Comparison of ENCODE assay signal across 30 cellular contexts in the genomic region with DNA sequence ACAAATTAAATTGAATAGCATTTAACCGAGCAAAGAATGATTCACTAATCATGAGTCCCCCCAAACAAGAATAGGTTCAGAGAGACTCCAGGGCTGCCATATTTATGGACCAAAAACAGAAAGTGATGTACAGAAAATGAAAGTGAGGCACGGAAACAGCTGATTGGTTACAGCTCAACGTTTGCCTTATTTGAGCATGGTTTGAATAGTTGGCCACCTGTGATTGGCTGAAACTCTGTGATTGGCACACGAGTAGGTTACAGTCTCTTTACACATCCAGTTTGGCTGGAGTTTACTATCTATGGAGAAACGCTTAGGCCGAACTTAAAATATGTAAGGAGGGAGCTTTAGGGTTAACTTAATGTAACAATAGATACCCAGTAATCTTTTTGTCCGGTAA. TPM values are rescaled to one million over a fixed set of nuclear protein-coding genes. Genes with fewer than 3 reads are reported as not detected.
"Had no signal": no experiment of that assay in that cellular context is flagged by ENCODE, and none has a peak within 500 bp of the region (broad histone marks: within the 10 kb centered on the region; RNA-seq: fewer than 3 reads in every experiment).

No MANE protein-coding gene starts in this region.

- H3K27me3 ChIP-seq: ascending aorta, body of pancreas had no signal

- H3K36me3 ChIP-seq: ascending aorta, SJSA1 had no signal

- H3K9me3 Mint-ChIP-seq: activated CD4-positive, alpha-beta memory T cell treated with anti-CD3 and anti-CD28 coated beads for 36 hours; activated naive CD4-positive, alpha-beta T cell treated with anti-CD3 and anti-CD28 coated beads, Interleukin-2, amount 50 U/mL, for 72 hours; activated naive CD8-positive, alpha-beta T cell treated with anti-CD3 and anti-CD28 coated beads, Interleukin-2, amount 50 U/mL, for 24 hours; activated T-cell treated with anti-CD3 and anti-CD28 coated beads, Interleukin-2, amount 50 U/mL, for 4 hours had no signal

- ATAC-seq: activated naive CD4-positive, alpha-beta T cell treated with anti-CD3 and anti-CD28 coated beads, Interleukin-2, amount 50 U/mL, for 72 hours; activated naive CD8-positive, alpha-beta T cell treated with anti-CD3 and anti-CD28 coated beads, Interleukin-2, amount 50 U/mL, for 24 hours; activated T-cell treated with anti-CD3 and anti-CD28 coated beads, Interleukin-2, amount 50 U/mL, for 4 hours; body of pancreas; Panc1 had no signal

- H3K4me1 ChIP-seq: ascending aorta, body of pancreas, SJSA1 had no signal

- H3K4me1 Mint-ChIP-seq: activated CD4-positive, alpha-beta T cell treated with anti-CD3 and anti-CD28 coated beads, Interleukin-2, amount 10 ng/mL, durations not matched to agents 7 days and 5 days; activated naive CD8-positive, alpha-beta T cell treated with anti-CD3 and anti-CD28 coated beads, Interleukin-2, amount 50 U/mL, for 24 hours had no signal

- FAIRE-seq: bronchial epithelial cell had no signal

- H3K4me3 Mint-ChIP-seq: activated CD4-positive, alpha-beta memory T cell treated with anti-CD3 and anti-CD28 coated beads for 36 hours; activated CD4-positive, alpha-beta T cell treated with anti-CD3 and anti-CD28 coated beads, Interleukin-2, amount 10 ng/mL, durations not matched to agents 7 days and 5 days; activated naive CD8-positive, alpha-beta T cell treated with anti-CD3 and anti-CD28 coated beads, Interleukin-2, amount 50 U/mL, for 24 hours; activated T-cell treated with anti-CD3 and anti-CD28 coated beads, Interleukin-2, amount 50 U/mL, for 4 hours had no signal

- H3K9me3 ChIP-seq: ascending aorta, body of pancreas, SJSA1 had no signal

- H3K4me3 ChIP-seq: ascending aorta, body of pancreas, SJSA1 had no signal

- H3K27ac ChIP-seq: ascending aorta, body of pancreas, SJSA1, VCaP had no signal

- H3K27ac Mint-ChIP-seq: activated CD4-positive, alpha-beta memory T cell treated with anti-CD3 and anti-CD28 coated beads for 36 hours; activated CD4-positive, alpha-beta T cell treated with anti-CD3 and anti-CD28 coated beads, Interleukin-2, amount 10 ng/mL, durations not matched to agents 7 days and 5 days; activated naive CD4-positive, alpha-beta T cell treated with anti-CD3 and anti-CD28 coated beads, Interleukin-2, amount 50 U/mL, for 72 hours; activated naive CD8-positive, alpha-beta T cell treated with anti-CD3 and anti-CD28 coated beads, Interleukin-2, amount 50 U/mL, for 24 hours had no signal

- DNase-seq: activated CD4-positive, alpha-beta memory T cell treated with anti-CD3 and anti-CD28 coated beads for 36 hours; activated CD4-positive, alpha-beta T cell treated with anti-CD3 and anti-CD28 coated beads, Interleukin-2, amount 10 ng/mL, durations not matched to agents 7 days and 5 days; activated CD4-positive, CD25-positive, alpha-beta regulatory T cell; activated CD8-positive, alpha-beta memory T cell treated with anti-CD3 and anti-CD28 coated beads for 24 hours; activated effector memory CD4-positive, alpha-beta T cell treated with anti-CD3 and anti-CD28 coated beads, Interleukin-2, amount 50 U/mL, for 16 hours; activated naive CD4-positive, alpha-beta T cell treated with Interleukin-2 at 50 U/mL for 16 hours; activated naive CD8-positive, alpha-beta T cell treated with anti-CD3 and anti-CD28 coated beads, Interleukin-2, amount 50 U/mL, for 24 hours; activated T-cell treated with anti-CD3 and anti-CD28 coated beads, Interleukin-2, amount 50 U/mL, for 4 hours; amniotic stem cell; body of pancreas; central memory CD4-positive, alpha-beta T cell; Karpas-422; NCI-H1048; NCI-H1417; NCI-H1930; NCI-H2107; NCI-H2171 treated with DMSO at 0.1 percent for 48 hours; NCI-H226; NCI-H510A; NK-92 treated with Interleukin-12 subunit alpha and Interleukin-12 subunit beta, amount 100 ng/mL, for 24 hours; OCI-M1; SHP77; T-helper 1 cell had no signal

- H3K36me3 Mint-ChIP-seq: activated CD4-positive, alpha-beta memory T cell treated with anti-CD3 and anti-CD28 coated beads for 36 hours; activated naive CD4-positive, alpha-beta T cell treated with anti-CD3 and anti-CD28 coated beads, Interleukin-2, amount 50 U/mL, for 72 hours had no signal

RNA-seq across cellular contexts. Expression of gene DPYSL5, which starts 27.0 kb away (rescaled TPM):
- total RNA-seq: activated CD4-positive, alpha-beta memory T cell treated with anti-CD3 and anti-CD28 coated beads for 36 hours; activated CD4-positive, alpha-beta T cell treated with anti-CD3 and anti-CD28 coated beads, Interleukin-2, amount 10 ng/mL, durations not matched to agents 7 days and 5 days; activated naive CD4-positive, alpha-beta T cell treated with anti-CD3 and anti-CD28 coated beads, Interleukin-2, amount 50 U/mL, for 72 hours; activated T-cell treated with anti-CD3 and anti-CD28 coated beads, Interleukin-2, amount 50 U/mL, for 4 hours; ascending aorta; body of pancreas; bronchial epithelial cell; SJSA1; T-helper 2 cell treated with Interferon-gamma antibody and Interleukin-4, amounts not matched to agents 100 ng/mL and 5 ng/mL, for 36 hours had no signal

RNA-seq across cellular contexts. Expression of gene CENPA, which starts 35.1 kb away (rescaled TPM):
- total RNA-seq: ascending aorta, body of pancreas, bronchial epithelial cell had no signal
